ENCODE assay signal across 2 cellular contexts in genomic region chr11:64534950-64535349, GRCh38.
TF ChIP-seq lines count a peak whose summit lies in the region.

No MANE protein-coding gene starts in this region.

TF ChIP-seq in HEK293, 187 proteins besides CTCF, POLR2A, EP300 and RAD21:
- peak; percentile 9; the same call in 1 of the 2 replicates for TF ChIP-seq ZIC2 (tag by site-specific recombination; IDR thresholded peaks at IDR 0.05)
- TF ChIP-seq ZNF449 (tag by site-specific recombination; IDR thresholded peaks at IDR 0.05) = no peak
TF ChIP-seq in HEK293: peak in this region for 1.

TF ChIP-seq in H1, 55 proteins besides CTCF, POLR2A, EP300 and RAD21:
- TF ChIP-seq CREB1 (IDR thresholded peaks at IDR 0.05) = no peak
- no peak for TF ChIP-seq SIRT6 (IDR thresholded peaks at IDR 0.05; ENCODE audit: low read length)
- TF ChIP-seq CBX5 (IDR thresholded peaks at IDR 0.05; ENCODE audit: low read depth, low read length) = no peak
- no peak for TF ChIP-seq KDM5A (IDR thresholded peaks at IDR 0.05; ENCODE audit: low read length)
- TF ChIP-seq NRF1 (IDR thresholded peaks at IDR 0.05; ENCODE audit: low read depth, low read length) = no peak
- TF ChIP-seq SUZ12 (IDR thresholded peaks at IDR 0.05; ENCODE audit: low read length) = no peak
- no peak for TF ChIP-seq HDAC2 (IDR thresholded peaks at IDR 0.05; ENCODE audit: borderline replicate concordance in 1 of 2, low read depth in 2 of 2, low read length in 2 of 2)
- TF ChIP-seq TCF12 (IDR thresholded peaks at IDR 0.05; ENCODE audit: low read depth, low read length) = no peak
- no peak for TF ChIP-seq TEAD4 (IDR thresholded peaks at IDR 0.05; ENCODE audit: low read depth, low read length)
- TF ChIP-seq PHF8 (conservative IDR thresholded peaks at IDR 0.05; ENCODE audit: low read depth, low read length) = no peak
- no peak for TF ChIP-seq SP2 (IDR thresholded peaks at IDR 0.05; ENCODE audit: low read length)
- TF ChIP-seq RXRA (IDR thresholded peaks at IDR 0.05; ENCODE audit: insufficient read depth, low read depth, low read length) = no peak
- TF ChIP-seq CHD2 (IDR thresholded peaks at IDR 0.05; ENCODE audit: low read length) = no peak
- TF ChIP-seq ZNF274 (IDR thresholded peaks at IDR 0.05; ENCODE audit: borderline replicate concordance, extremely low read depth, low read length) = no peak
- TF ChIP-seq ATF3 (IDR thresholded peaks at IDR 0.05; ENCODE audit: insufficient read depth, low read depth, low read length) = no peak
- TF ChIP-seq POLR2AphosphoS5 (IDR thresholded peaks at IDR 0.05; ENCODE audit: low read depth, low read length) = no peak
